Comparison of ENCODE assay signal across 1 cellular context in the genomic region with DNA sequence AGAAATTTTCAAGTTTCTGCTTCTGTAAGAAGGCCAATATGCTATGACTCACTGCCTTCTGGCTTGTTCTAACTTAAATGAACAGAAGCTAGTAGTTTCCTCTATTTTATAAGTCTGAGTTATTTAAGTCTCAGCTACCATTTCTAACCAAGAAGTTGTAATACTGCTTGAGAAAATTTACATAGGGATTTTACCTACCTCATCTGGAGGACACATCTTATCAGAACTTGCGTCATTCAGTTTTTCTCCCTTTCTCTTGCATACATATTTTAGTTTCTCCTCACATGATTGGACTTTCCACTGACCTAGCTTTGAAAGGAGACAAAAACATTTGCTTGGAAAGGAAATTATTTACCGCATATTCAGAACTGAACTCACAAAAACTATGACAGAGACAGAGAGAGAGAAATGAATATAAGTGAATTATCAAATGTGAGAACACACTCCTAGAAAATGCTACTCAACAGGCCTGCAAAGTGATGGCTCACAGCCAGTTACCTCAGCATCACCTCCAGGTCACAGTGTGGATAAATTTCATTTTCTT.
TF ChIP-seq lines count a peak whose summit lies in the region.

No MANE protein-coding gene starts in this region.

TF ChIP-seq in GM12878, 131 proteins besides CTCF, POLR2A, EP300 and RAD21 (continued from another document):
- TF ChIP-seq TBL1XR1 (IDR thresholded peaks at IDR 0.05; ENCODE audit: low read depth, low read length) (0 out of 2 replicates have a peak, but pooled peaks have one; percentile 27), SMAD1 (IDR thresholded peaks at IDR 0.05; ENCODE audit: low read depth, partially characterized antibody) (peak; percentile 70), FOXM1 (IDR thresholded peaks at IDR 0.05; ENCODE audit: low read depth, low read length) (peak; percentile 93), MYC (IDR thresholded peaks at IDR 0.05; ENCODE audit: insufficient read depth, insufficient read length, insufficient replicate concordance, low read length, severe bottlenecking) (no peak), IKZF1 (conservative IDR thresholded peaks at IDR 0.05) (peak; percentile 69)
- TF ChIP-seq, protein P1, sequence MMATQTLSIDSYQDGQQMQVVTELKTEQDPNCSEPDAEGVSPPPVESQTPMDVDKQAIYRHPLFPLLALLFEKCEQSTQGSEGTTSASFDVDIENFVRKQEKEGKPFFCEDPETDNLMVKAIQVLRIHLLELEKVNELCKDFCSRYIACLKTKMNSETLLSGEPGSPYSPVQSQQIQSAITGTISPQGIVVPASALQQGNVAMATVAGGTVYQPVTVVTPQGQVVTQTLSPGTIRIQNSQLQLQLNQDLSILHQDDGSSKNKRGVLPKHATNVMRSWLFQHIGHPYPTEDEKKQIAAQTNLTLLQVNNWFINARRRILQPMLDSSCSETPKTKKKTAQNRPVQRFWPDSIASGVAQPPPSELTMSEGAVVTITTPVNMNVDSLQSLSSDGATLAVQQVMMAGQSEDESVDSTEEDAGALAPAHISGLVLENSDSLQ (IDR thresholded peaks at IDR 0.05) = peak; percentile 52; the same call in 1 of the 2 replicates
- TF ChIP-seq, protein P2, sequence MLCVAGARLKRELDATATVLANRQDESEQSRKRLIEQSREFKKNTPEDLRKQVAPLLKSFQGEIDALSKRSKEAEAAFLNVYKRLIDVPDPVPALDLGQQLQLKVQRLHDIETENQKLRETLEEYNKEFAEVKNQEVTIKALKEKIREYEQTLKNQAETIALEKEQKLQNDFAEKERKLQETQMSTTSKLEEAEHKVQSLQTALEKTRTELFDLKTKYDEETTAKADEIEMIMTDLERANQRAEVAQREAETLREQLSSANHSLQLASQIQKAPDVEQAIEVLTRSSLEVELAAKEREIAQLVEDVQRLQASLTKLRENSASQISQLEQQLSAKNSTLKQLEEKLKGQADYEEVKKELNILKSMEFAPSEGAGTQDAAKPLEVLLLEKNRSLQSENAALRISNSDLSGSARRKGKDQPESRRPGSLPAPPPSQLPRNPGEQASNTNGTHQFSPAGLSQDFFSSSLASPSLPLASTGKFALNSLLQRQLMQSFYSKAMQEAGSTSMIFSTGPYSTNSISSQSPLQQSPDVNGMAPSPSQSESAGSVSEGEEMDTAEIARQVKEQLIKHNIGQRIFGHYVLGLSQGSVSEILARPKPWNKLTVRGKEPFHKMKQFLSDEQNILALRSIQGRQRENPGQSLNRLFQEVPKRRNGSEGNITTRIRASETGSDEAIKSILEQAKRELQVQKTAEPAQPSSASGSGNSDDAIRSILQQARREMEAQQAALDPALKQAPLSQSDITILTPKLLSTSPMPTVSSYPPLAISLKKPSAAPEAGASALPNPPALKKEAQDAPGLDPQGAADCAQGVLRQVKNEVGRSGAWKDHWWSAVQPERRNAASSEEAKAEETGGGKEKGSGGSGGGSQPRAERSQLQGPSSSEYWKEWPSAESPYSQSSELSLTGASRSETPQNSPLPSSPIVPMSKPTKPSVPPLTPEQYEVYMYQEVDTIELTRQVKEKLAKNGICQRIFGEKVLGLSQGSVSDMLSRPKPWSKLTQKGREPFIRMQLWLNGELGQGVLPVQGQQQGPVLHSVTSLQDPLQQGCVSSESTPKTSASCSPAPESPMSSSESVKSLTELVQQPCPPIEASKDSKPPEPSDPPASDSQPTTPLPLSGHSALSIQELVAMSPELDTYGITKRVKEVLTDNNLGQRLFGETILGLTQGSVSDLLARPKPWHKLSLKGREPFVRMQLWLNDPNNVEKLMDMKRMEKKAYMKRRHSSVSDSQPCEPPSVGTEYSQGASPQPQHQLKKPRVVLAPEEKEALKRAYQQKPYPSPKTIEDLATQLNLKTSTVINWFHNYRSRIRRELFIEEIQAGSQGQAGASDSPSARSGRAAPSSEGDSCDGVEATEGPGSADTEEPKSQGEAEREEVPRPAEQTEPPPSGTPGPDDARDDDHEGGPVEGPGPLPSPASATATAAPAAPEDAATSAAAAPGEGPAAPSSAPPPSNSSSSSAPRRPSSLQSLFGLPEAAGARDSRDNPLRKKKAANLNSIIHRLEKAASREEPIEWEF (IDR thresholded peaks at IDR 0.05; ENCODE audit: insufficient replicate concordance, low read depth, low read length) = peak; percentile 67
- TF ChIP-seq, protein P3, sequence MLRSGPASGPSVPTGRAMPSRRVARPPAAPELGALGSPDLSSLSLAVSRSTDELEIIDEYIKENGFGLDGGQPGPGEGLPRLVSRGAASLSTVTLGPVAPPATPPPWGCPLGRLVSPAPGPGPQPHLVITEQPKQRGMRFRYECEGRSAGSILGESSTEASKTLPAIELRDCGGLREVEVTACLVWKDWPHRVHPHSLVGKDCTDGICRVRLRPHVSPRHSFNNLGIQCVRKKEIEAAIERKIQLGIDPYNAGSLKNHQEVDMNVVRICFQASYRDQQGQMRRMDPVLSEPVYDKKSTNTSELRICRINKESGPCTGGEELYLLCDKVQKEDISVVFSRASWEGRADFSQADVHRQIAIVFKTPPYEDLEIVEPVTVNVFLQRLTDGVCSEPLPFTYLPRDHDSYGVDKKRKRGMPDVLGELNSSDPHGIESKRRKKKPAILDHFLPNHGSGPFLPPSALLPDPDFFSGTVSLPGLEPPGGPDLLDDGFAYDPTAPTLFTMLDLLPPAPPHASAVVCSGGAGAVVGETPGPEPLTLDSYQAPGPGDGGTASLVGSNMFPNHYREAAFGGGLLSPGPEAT (IDR thresholded peaks at IDR 0.05; ENCODE audit: low read depth) = peak; percentile 89
- TF ChIP-seq, protein P4, sequence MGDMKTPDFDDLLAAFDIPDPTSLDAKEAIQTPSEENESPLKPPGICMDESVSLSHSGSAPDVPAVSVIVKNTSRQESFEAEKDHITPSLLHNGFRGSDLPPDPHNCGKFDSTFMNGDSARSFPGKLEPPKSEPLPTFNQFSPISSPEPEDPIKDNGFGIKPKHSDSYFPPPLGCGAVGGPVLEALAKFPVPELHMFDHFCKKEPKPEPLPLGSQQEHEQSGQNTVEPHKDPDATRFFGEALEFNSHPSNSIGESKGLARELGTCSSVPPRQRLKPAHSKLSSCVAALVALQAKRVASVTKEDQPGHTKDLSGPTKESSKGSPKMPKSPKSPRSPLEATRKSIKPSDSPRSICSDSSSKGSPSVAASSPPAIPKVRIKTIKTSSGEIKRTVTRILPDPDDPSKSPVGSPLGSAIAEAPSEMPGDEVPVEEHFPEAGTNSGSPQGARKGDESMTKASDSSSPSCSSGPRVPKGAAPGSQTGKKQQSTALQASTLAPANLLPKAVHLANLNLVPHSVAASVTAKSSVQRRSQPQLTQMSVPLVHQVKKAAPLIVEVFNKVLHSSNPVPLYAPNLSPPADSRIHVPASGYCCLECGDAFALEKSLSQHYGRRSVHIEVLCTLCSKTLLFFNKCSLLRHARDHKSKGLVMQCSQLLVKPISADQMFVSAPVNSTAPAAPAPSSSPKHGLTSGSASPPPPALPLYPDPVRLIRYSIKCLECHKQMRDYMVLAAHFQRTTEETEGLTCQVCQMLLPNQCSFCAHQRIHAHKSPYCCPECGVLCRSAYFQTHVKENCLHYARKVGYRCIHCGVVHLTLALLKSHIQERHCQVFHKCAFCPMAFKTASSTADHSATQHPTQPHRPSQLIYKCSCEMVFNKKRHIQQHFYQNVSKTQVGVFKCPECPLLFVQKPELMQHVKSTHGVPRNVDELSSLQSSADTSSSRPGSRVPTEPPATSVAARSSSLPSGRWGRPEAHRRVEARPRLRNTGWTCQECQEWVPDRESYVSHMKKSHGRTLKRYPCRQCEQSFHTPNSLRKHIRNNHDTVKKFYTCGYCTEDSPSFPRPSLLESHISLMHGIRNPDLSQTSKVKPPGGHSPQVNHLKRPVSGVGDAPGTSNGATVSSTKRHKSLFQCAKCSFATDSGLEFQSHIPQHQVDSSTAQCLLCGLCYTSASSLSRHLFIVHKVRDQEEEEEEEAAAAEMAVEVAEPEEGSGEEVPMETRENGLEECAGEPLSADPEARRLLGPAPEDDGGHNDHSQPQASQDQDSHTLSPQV (IDR thresholded peaks at IDR 0.05) = 0 out of 2 replicates have a peak, but pooled peaks have one; percentile 50
